9 cellular contexts compared by ENCODE assay signal in the genomic region with DNA sequence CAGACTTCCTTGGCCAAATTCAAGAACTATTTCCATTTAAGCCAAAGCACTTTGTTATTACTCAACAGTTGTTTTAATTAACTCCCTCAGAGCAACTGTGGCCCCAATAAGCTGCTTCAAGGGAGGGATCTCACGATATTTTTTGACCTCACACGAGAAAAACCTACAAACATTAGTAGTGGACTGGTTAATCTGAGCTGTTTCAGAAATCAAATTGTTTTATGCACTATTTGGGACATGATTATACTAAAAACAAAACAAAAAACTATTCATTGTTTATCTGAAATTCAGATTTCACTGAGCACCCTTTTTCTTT.
DNase-seq lines count a peak whose midpoint lies in the region; ATAC-seq, FAIRE-seq and TF ChIP-seq lines count a peak whose summit lies in the region.
"Had no signal": no experiment of that assay in that cellular context is flagged by ENCODE, and none has a peak within 500 bp of the region (broad histone marks: within the 10 kb centered on the region; RNA-seq: fewer than 3 reads in every experiment).

No MANE protein-coding gene starts in this region.

- H3K79me2 ChIP-seq in KMS-11 (ENCODE audit: insufficient read depth, low read depth) = no peaks in the 10 kb centered on the region

- FAIRE-seq in urothelium cell line (lab: Jason Lieb, UNC) = no peak

- H3K9me3 ChIP-seq in esophagus muscularis mucosa = no peaks in the 10 kb centered on the region
- H3K9me3 ChIP-seq: neutrophil had no signal

- peak overlapping the region; percentile 91; the same call in 1 of the 2 replicates for H2AFZ ChIP-seq in KMS-11 (ENCODE audit: low read depth)

- no peak for TF ChIP-seq POLR2A in esophagus muscularis mucosa (IDR thresholded peaks at IDR 0.05; ENCODE audit: low read depth)

- intact Hi-C loops in esophagus muscularis mucosa (cut with DNase I) = no loop called here

- no peak for TF ChIP-seq CTCF in GM12865 (IDR thresholded peaks at IDR 0.05; ENCODE audit: insufficient read depth, low read depth, low read length, missing control alignments)
- TF ChIP-seq CTCF in KMS-11 (conservative IDR thresholded peaks at IDR 0.05; ENCODE audit: low read depth, low read length) = no peak
- TF ChIP-seq CTCF in esophagus muscularis mucosa (IDR thresholded peaks at IDR 0.05) = no peak

- H3K27me3 ChIP-seq in KMS-11 (ENCODE audit: insufficient read depth, low read depth) (no peaks in the 10 kb centered on the region), esophagus muscularis mucosa (no peaks in the 10 kb centered on the region)

- no peak overlapping the region for H3K27ac ChIP-seq in KMS-11
- H3K27ac ChIP-seq in esophagus muscularis mucosa (replicated peaks in 1 of 4) = peak overlapping the region; percentile 69 to 79 (median 72)
- H3K27ac ChIP-seq: neutrophil had no signal

- ATAC-seq in GM21515 (IDR thresholded peaks at IDR 0.05; ENCODE audit: unreplicated experiment) = no peak
- ATAC-seq in GM21619 (IDR thresholded peaks at IDR 0.05; ENCODE audit: unreplicated experiment) = no peak

- peak overlapping the region; percentile 54 for H3K4me3 ChIP-seq in GM12865 (ENCODE audit: low read depth, low read length)
- no peak overlapping the region for H3K4me3 ChIP-seq in KMS-11 (IDR thresholded peaks at IDR 0.05; ENCODE audit: insufficient read depth, low read depth, low read length)
- H3K4me3 ChIP-seq in esophagus muscularis mucosa = peak overlapping the region; percentile 49 to 61 (median 54)

- no peak overlapping the region; the same call in 1 of the 2 replicates for H3K4me2 ChIP-seq in KMS-11

- H3K9ac ChIP-seq in KMS-11 = no peak overlapping the region

- no peak for DNase-seq in GM12865 (ENCODE audit: low read depth)
- no peak for DNase-seq in esophagus muscularis mucosa (ENCODE audit: extremely low spot score)
- DNase-seq in pons (ENCODE audit: low spot score) = peak; percentile 27
- DNase-seq in urothelium cell line (ENCODE audit: low spot score) = no peak
- DNase-seq in NCI-H2171 (lab: John Stamatoyannopoulos, UW) = no peak

- 17% methylated on average over 2 of the region's 2 CpGs for WGBS in esophagus muscularis mucosa

- no peaks in the 10 kb centered on the region for H4K20me1 ChIP-seq in KMS-11 (ENCODE audit: insufficient read depth)

- TF ChIP-seq EP300 in esophagus muscularis mucosa (IDR thresholded peaks at IDR 0.05) = no peak

- H3K36me3 ChIP-seq in KMS-11 (ENCODE audit: insufficient read depth) (no peaks in the 10 kb centered on the region), esophagus muscularis mucosa (no peaks in the 10 kb centered on the region)
- H3K36me3 ChIP-seq: neutrophil had no signal

- H3K4me1 ChIP-seq in KMS-11 (ENCODE audit: low read depth, poor library complexity, severe bottlenecking) (peaks cover 8% of the 10 kb centered on the region), esophagus muscularis mucosa (peaks cover 7 to 32% (median 11%) of the 10 kb centered on the region in 4 donors)
